23 cellular contexts compared by ENCODE assay signal in the genomic region with DNA sequence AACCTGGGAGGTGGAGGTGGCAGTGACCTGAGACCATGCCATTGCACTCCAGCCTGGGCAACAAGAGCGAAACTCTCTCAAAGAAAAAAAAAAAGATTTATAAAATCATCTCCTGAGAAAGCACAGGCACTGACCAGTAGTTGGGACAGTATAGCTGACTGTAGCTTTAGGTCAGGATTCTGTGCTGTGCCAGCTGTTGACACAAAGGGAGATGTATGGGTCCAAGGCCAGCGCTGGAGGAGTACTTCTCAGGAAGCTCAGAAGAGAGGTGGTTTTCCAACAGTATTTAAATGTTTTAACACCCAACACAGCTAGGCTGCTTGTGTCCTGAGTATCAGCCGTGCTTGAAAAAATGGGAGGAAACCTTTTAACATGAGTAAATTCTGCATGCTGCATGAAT. TPM values are rescaled to one million over a fixed set of nuclear protein-coding genes. Genes with fewer than 3 reads are reported as not detected.
DNase-seq lines count a peak whose midpoint lies in the region; ATAC-seq, FAIRE-seq and TF ChIP-seq lines count a peak whose summit lies in the region.
"Had no signal": no experiment of that assay in that cellular context is flagged by ENCODE, and none has a peak within 500 bp of the region (broad histone marks: within the 10 kb centered on the region; RNA-seq: fewer than 3 reads in every experiment).

No MANE protein-coding gene starts in this region.

- no peak for TF ChIP-seq EP300 in HepG2 (IDR thresholded peaks at IDR 0.05; ENCODE audit: low read depth in 2 of 2, low read length in 2 of 2)
- TF ChIP-seq EP300 in HepG2 (CRISPR knock-in tag; IDR thresholded peaks at IDR 0.05; ENCODE audit: borderline replicate concordance) = no peak

- no peak for TF ChIP-seq POLR2A in HepG2 (IDR thresholded peaks at IDR 0.05; ENCODE audit: insufficient read depth in 1 of 2, low read depth in 2 of 2, low read length in 2 of 2)
- no peak for TF ChIP-seq POLR2A in right lobe of liver (IDR thresholded peaks at IDR 0.05)

- no peak overlapping the region for H2AFZ ChIP-seq in HepG2 (ENCODE audit: low read length)

- no peak for TF ChIP-seq RAD21 in HepG2 (CRISPR knock-in tag; IDR thresholded peaks at IDR 0.05)

- H3K79me2 ChIP-seq in HepG2 (ENCODE audit: insufficient read depth, low read length) = peaks cover 3% of the 10 kb centered on the region

- in situ Hi-C loops in HepG2 (cut with HindIII; ENCODE audit: extremely low pct_ligation_motif_present, low pct_unique_long_range_greater_than_20kb) = no loop called here

- CTCF ChIA-PET in HepG2 (lab: Yijun Ruan, JAX; ENCODE audit: low intra/inter-chr PET ratio, low total read pairs) = no interaction called here

- H4K20me1 ChIP-seq in HepG2 (ENCODE audit: insufficient read depth, low read length) = no peaks in the 10 kb centered on the region

- H3K4me3 Mint-ChIP-seq in nephron progenitor cell = no peak overlapping the region
- H3K4me3 Mint-ChIP-seq: B cell; CD4-positive, alpha-beta T cell; CD8-positive, alpha-beta T cell had no signal

- H3K9me3 Mint-ChIP-seq in nephron progenitor cell = no peaks in the 10 kb centered on the region
- H3K9me3 Mint-ChIP-seq: CD4-positive, alpha-beta T cell; CD8-positive, alpha-beta T cell had no signal

- no peak for FAIRE-seq in HepG2 (lab: Jason Lieb, UNC)
- no peak for FAIRE-seq in pancreas (lab: Jason Lieb, UNC)
- FAIRE-seq: A549, G401.6, GM12891, GM19239 had no signal

- no peaks in the 10 kb centered on the region; a peak in 1 of 5 replicates for H3K27me3 ChIP-seq in HepG2 (ENCODE audit: control insufficient read depth in 1 of 2, insufficient read depth in 2 of 2, low read length in 2 of 2)
- H3K27me3 ChIP-seq in right lobe of liver = no peaks in the 10 kb centered on the region
- no peaks in the 10 kb centered on the region for H3K27me3 ChIP-seq in SJSA1 (replicated peaks)
- H3K27me3 ChIP-seq in pancreas = no peaks in the 10 kb centered on the region
- H3K27me3 ChIP-seq: BLaER1 treated with 17β-estradiol and CSF1 and Interleukin-3, amounts not matched to agents 10 nM and 100 nM had no signal

- TF ChIP-seq CTCF in HepG2 (CRISPR knock-in tag; IDR thresholded peaks at IDR 0.05) = no peak
- no peak for TF ChIP-seq CTCF in right lobe of liver (IDR thresholded peaks at IDR 0.05)
- no peak for TF ChIP-seq CTCF in pancreas (IDR thresholded peaks at IDR 0.05)
- no peak for TF ChIP-seq CTCF in nephron progenitor cell (IDR thresholded peaks at IDR 0.05)

- no peak overlapping the region for H3K9ac ChIP-seq in HepG2 (ENCODE audit: insufficient read depth, low read depth, low read length)
- H3K9ac ChIP-seq: BLaER1 treated with 17β-estradiol and CSF1 and Interleukin-3, amounts not matched to agents 10 nM and 100 nM had no signal

- intact Hi-C loops in HepG2 (cut with micrococcal nuclease; ENCODE audit: unreplicated experiment) = no loop called here
- intact Hi-C loops in right lobe of liver (cut with DNase I) = no loop called here
- intact Hi-C loops in pancreas (cut with DNase I) = no loop called here

- H3K4me1 Mint-ChIP-seq in nephron progenitor cell = peaks cover 2% of the 10 kb centered on the region

- peaks cover 46% of the 10 kb centered on the region for H3K36me3 Mint-ChIP-seq in nephron progenitor cell (ENCODE audit: low read depth)

- H3K4me2 ChIP-seq in HepG2 (ENCODE audit: low read depth, low read length) = no peak overlapping the region
- H3K4me2 ChIP-seq: A549; BLaER1 treated with 17β-estradiol and CSF1 and Interleukin-3, amounts not matched to agents 10 nM and 100 nM had no signal

- no peak overlapping the region for H3K27ac ChIP-seq in HepG2 (ENCODE audit: extremely low read length, insufficient read depth, low read length)
- no peak overlapping the region for H3K27ac ChIP-seq in right lobe of liver
- peak overlapping the region; percentile 31 for H3K27ac ChIP-seq in SJSA1
- peak overlapping the region in 2 of 4 donors; percentile 0 to 17 for H3K27ac ChIP-seq in pancreas
- H3K27ac ChIP-seq: 22Rv1; A549; BLaER1 treated with 17β-estradiol and CSF1 and Interleukin-3, amounts not matched to agents 10 nM and 100 nM; C4-2B had no signal

- peaks cover 3% of the 10 kb centered on the region for H3K27me3 Mint-ChIP-seq in nephron progenitor cell (ENCODE audit: low read depth, poor library complexity)
- H3K27me3 Mint-ChIP-seq: B cell; CD4-positive, alpha-beta T cell had no signal

- POLR2A ChIA-PET in HepG2 (lab: Yijun Ruan, JAX) = interaction anchor here (2.4 kb wide), 1 partner anchor 19 kb away, joined by 7 read pairs; the partner anchor contains the start of gene C15orf40

- H3K4me3 ChIP-seq in HepG2 (replicated peaks in 1 of 3; ENCODE audit: insufficient read depth in 1 of 3, low read depth in 2 of 3, low read length in 3 of 3) (no peak overlapping the region), right lobe of liver (no peak overlapping the region), SJSA1 (no peak overlapping the region), pancreas (no peak overlapping the region)
- H3K4me3 ChIP-seq: A549; BLaER1 treated with 17β-estradiol and CSF1 and Interleukin-3, amounts not matched to agents 10 nM and 100 nM had no signal

- 89% methylated on average over 3 of the region's 3 CpGs for WGBS in HepG2 (ENCODE audit: low lambda C conversion rate)
- WGBS in right lobe of liver (ENCODE audit: insufficient coverage, low coverage, low lambda C conversion rate, missing lambda C conversion rate) = 97% methylated on average over 3 of the region's 3 CpGs
- WGBS in pancreas, 2 donors = 50 to 66% methylated on average over 3 of the region's 3 CpGs

- BruUV-seq in HepG2 (replicated peaks; lab: Mats Ljungman, UMichigan) = no TSS peak

- H3K4me1 ChIP-seq in HepG2 (ENCODE audit: insufficient read depth, low read length) (peaks cover 8% of the 10 kb centered on the region), right lobe of liver (peaks cover 0 to 2% (median 0%) of the 10 kb centered on the region in 4 donors), SJSA1 (replicated peaks) (peaks cover 16% of the 10 kb centered on the region), pancreas (peaks cover 7 to 9% (median 9%) of the 10 kb centered on the region in 3 donors)

- peaks cover 0 to 14% of the 10 kb centered on the region in 2 experiments; a peak in 1 of 5 replicates for H3K36me3 ChIP-seq in HepG2 (replicated peaks in 1 of 2; ENCODE audit: control insufficient read depth in 1 of 2, insufficient read depth in 2 of 2, low read length in 2 of 2)
- H3K36me3 ChIP-seq in right lobe of liver = peaks cover 0 to 22% (median 3%) of the 10 kb centered on the region in 4 donors
- H3K36me3 ChIP-seq in SJSA1 = peaks cover 30% of the 10 kb centered on the region
- H3K36me3 ChIP-seq in pancreas = peaks cover 0 to 15% (median 3%) of the 10 kb centered on the region in 3 donors

- peak; percentile 3 for DNase-seq in DMS 273 (lab: John Stamatoyannopoulos, UW; ENCODE audit: unreplicated experiment)
- no peak for DNase-seq in DMS 273 treated with DMSO at 0.1 percent for 48 hours (lab: John Stamatoyannopoulos, UW)
- DNase-seq in HepG2 (ENCODE audit: low spot score) = no peak
- no peak for DNase-seq in right lobe of liver
- no peak for DNase-seq in SJSA1 (ENCODE audit: low read depth in 1 of 2, low spot score in 2 of 2)
- DNase-seq in pancreas = peak in 1 of 6 donors; percentile 35
- no peak for DNase-seq in nephron progenitor cell
- DNase-seq in RPMI8226 = no peak
- DNase-seq: AML-193; Caco-2; Calu3; CD4-positive, alpha-beta T cell; CD8-positive, alpha-beta T cell; DMS79 treated with DMSO at 0.1 percent for 48 hours; GF-D8 had no signal

- H3K9me3 ChIP-seq in HepG2 (ENCODE audit: low read length) (no peaks in the 10 kb centered on the region), right lobe of liver (no peaks in the 10 kb centered on the region), SJSA1 (replicated peaks) (no peaks in the 10 kb centered on the region), pancreas (no peaks in the 10 kb centered on the region)
- H3K9me3 ChIP-seq: A549; BLaER1 treated with 17β-estradiol and CSF1 and Interleukin-3, amounts not matched to agents 10 nM and 100 nM; Caco-2 had no signal

- ATAC-seq in HepG2 = peak; percentile 71
- ATAC-seq in right lobe of liver = no peak
- peak; percentile 40 to 90 (median 67) for ATAC-seq in pancreas
- ATAC-seq: A549; CD8-positive, alpha-beta T cell had no signal

- no peak overlapping the region for H3K27ac Mint-ChIP-seq in nephron progenitor cell
- H3K27ac Mint-ChIP-seq: B cell; CD4-positive, alpha-beta T cell; CD8-positive, alpha-beta T cell had no signal

RNA-seq across cellular contexts. Expression of gene RAMAC, which starts 6.4 kb away (rescaled TPM):
- total RNA-seq in HepG2 (2016; rRNA removed; fragmentation: Illumina TruSeq; extraction: Trizol) (45.9 and 71.7 TPM in 2 replicates), right lobe of liver (10 to 100 TPM in 5 of 6 experiments, 1 to 10 TPM in 1; 8.1 to 13.5 (median 11.5) TPM), pancreas (10 to 100 TPM in 2 of 6 donors, 1 to 10 TPM in 4; 7.0 to 12.7 (median 9.0) TPM)
- 9.0 and 12.2 TPM in 2 replicates for total RNA-seq in HepG2 (2016; cell fraction: cytosol; rRNA removed; fragmentation: Illumina TruSeq; extraction: Trizol; ENCODE audit: low read depth)
- 48.3 and 73.9 TPM in 2 replicates for total RNA-seq in HepG2 (2016; cell fraction: insoluble cytoplasmic fraction; rRNA removed; fragmentation: Illumina TruSeq; extraction: Trizol)
- 17.5 and 17.8 TPM in 2 replicates for total RNA-seq in HepG2 (2016; cell fraction: membrane; rRNA removed; fragmentation: Illumina TruSeq; extraction: Trizol)
- total RNA-seq in HepG2 (2016; cell fraction: nucleus; rRNA removed; fragmentation: Illumina TruSeq; extraction: Trizol) = 16.0 and 16.2 TPM in 2 replicates
- polyA plus RNA-seq in HepG2 (2011; rRNA removed) (20.3 and 22.2 TPM in 2 replicates), pancreas (10 to 100 TPM in 1 of 2 donors, 1 to 10 TPM in 1; 9.9 to 15.5 TPM)
- 18.3 and 26.0 TPM in 2 replicates for polyA plus RNA-seq in HepG2 (2011; cell fraction: cytosol; rRNA removed)
- polyA plus RNA-seq in HepG2 (2011; cell fraction: nucleus; rRNA removed) = 2.8 and 4.1 TPM in 2 replicates
- polyA plus RNA-seq in HepG2 (2012) = 20.3 and 23.8 TPM in 2 replicates
- polyA plus RNA-seq in HepG2 (2016; cell fraction: cytosol; fragmentation: Illumina TruSeq; extraction: Trizol; ENCODE audit: low read depth) = 7.3 and 8.8 TPM in 2 replicates
- polyA plus RNA-seq in HepG2 (2016; cell fraction: insoluble cytoplasmic fraction; fragmentation: Illumina TruSeq; extraction: Trizol; ENCODE audit: low read depth) = 67.2 and 70.6 TPM in 2 replicates
- polyA plus RNA-seq in HepG2 (2016; cell fraction: membrane; fragmentation: Illumina TruSeq; extraction: Trizol; ENCODE audit: low read depth) = 12.0 and 12.7 TPM in 2 replicates
- polyA plus RNA-seq in HepG2 (2016; cell fraction: nucleus; fragmentation: Illumina TruSeq; extraction: Trizol; ENCODE audit: insufficient read depth, low read depth) = 23.3 and 25.8 TPM in 2 replicates
- 5.7 and 6.7 TPM in 2 replicates for polyA minus RNA-seq in HepG2 (2011; rRNA and poly(A)+ RNA removed; ENCODE audit: low replicate concordance)
- 11.7 and 12.0 TPM in 2 replicates for polyA minus RNA-seq in HepG2 (2011; cell fraction: cytosol; rRNA and poly(A)+ RNA removed)
- 6.4 and 6.8 TPM in 2 replicates for polyA minus RNA-seq in HepG2 (2011; cell fraction: nucleus; rRNA and poly(A)+ RNA removed)
- total RNA-seq in SJSA1 (2014; rRNA removed; shearing (Covaris generic)) = 43.3 and 67.3 TPM in 2 replicates

RNA-seq across cellular contexts. Expression of gene C15orf40, which starts 19.0 kb away (rescaled TPM):
- total RNA-seq in HepG2 (2016; rRNA removed; fragmentation: Illumina TruSeq; extraction: Trizol) (24.0 and 25.5 TPM in 2 replicates), right lobe of liver (10 to 100 TPM in 1 of 6 experiments, 1 to 10 TPM in 5; 7.1 to 10.7 (median 8.6) TPM), pancreas (10 to 100 TPM in 3 of 6 donors, 1 to 10 TPM in 3; 6.4 to 12.0 (median 10.2) TPM)
- total RNA-seq in HepG2 (2016; cell fraction: cytosol; rRNA removed; fragmentation: Illumina TruSeq; extraction: Trizol; ENCODE audit: low read depth) = 30.8 and 39.8 TPM in 2 replicates
- 25.7 and 25.9 TPM in 2 replicates for total RNA-seq in HepG2 (2016; cell fraction: insoluble cytoplasmic fraction; rRNA removed; fragmentation: Illumina TruSeq; extraction: Trizol)
- 36.4 and 42.2 TPM in 2 replicates for total RNA-seq in HepG2 (2016; cell fraction: membrane; rRNA removed; fragmentation: Illumina TruSeq; extraction: Trizol)
- 13.1 and 15.9 TPM in 2 replicates for total RNA-seq in HepG2 (2016; cell fraction: nucleus; rRNA removed; fragmentation: Illumina TruSeq; extraction: Trizol)
- polyA plus RNA-seq in HepG2 (2011; rRNA removed) (26.3 and 31.7 TPM in 2 replicates), pancreas (10 to 100 TPM in 1 of 2 donors, 1 to 10 TPM in 1; 8.7 to 19.0 TPM)
- 23.2 and 25.9 TPM in 2 replicates for polyA plus RNA-seq in HepG2 (2011; cell fraction: cytosol; rRNA removed)
- 12.8 and 15.4 TPM in 2 replicates for polyA plus RNA-seq in HepG2 (2011; cell fraction: nucleus; rRNA removed)
- 17.2 and 19.2 TPM in 2 replicates for polyA plus RNA-seq in HepG2 (2012)
- 44.3 and 51.0 TPM in 2 replicates for polyA plus RNA-seq in HepG2 (2016; cell fraction: cytosol; fragmentation: Illumina TruSeq; extraction: Trizol; ENCODE audit: low read depth)
- 28.8 and 33.4 TPM in 2 replicates for polyA plus RNA-seq in HepG2 (2016; cell fraction: insoluble cytoplasmic fraction; fragmentation: Illumina TruSeq; extraction: Trizol; ENCODE audit: low read depth)
- 35.5 and 38.7 TPM in 2 replicates for polyA plus RNA-seq in HepG2 (2016; cell fraction: membrane; fragmentation: Illumina TruSeq; extraction: Trizol; ENCODE audit: low read depth)
- 22.3 and 28.3 TPM in 2 replicates for polyA plus RNA-seq in HepG2 (2016; cell fraction: nucleus; fragmentation: Illumina TruSeq; extraction: Trizol; ENCODE audit: insufficient read depth, low read depth)
- 27.9 and 55.6 TPM in 2 replicates for polyA minus RNA-seq in HepG2 (2011; rRNA and poly(A)+ RNA removed; ENCODE audit: low replicate concordance)
- polyA minus RNA-seq in HepG2 (2011; cell fraction: cytosol; rRNA and poly(A)+ RNA removed) = 4.3 and 8.2 TPM in 2 replicates
- 32.2 TPM in 2 replicates for polyA minus RNA-seq in HepG2 (2011; cell fraction: nucleus; rRNA and poly(A)+ RNA removed)
- total RNA-seq in SJSA1 (2014; rRNA removed; shearing (Covaris generic)) = 22.7 and 29.0 TPM in 2 replicates

RNA-seq across cellular contexts. Expression of gene HOMER2, which starts 39.9 kb away (rescaled TPM):
- 13.3 and 14.1 TPM in 2 replicates for total RNA-seq in HepG2 (2016; rRNA removed; fragmentation: Illumina TruSeq; extraction: Trizol)
- total RNA-seq in HepG2 (2016; cell fraction: cytosol; rRNA removed; fragmentation: Illumina TruSeq; extraction: Trizol; ENCODE audit: low read depth) = 18.1 and 20.2 TPM in 2 replicates
- 13.6 and 13.7 TPM in 2 replicates for total RNA-seq in HepG2 (2016; cell fraction: insoluble cytoplasmic fraction; rRNA removed; fragmentation: Illumina TruSeq; extraction: Trizol)
- total RNA-seq in HepG2 (2016; cell fraction: membrane; rRNA removed; fragmentation: Illumina TruSeq; extraction: Trizol) = 29.6 and 30.6 TPM in 2 replicates
- total RNA-seq in HepG2 (2016; cell fraction: nucleus; rRNA removed; fragmentation: Illumina TruSeq; extraction: Trizol) = 10.4 and 11.0 TPM in 2 replicates
- polyA plus RNA-seq in HepG2 (2011; rRNA removed) = 12.9 and 15.7 TPM in 2 replicates
- 8.1 and 12.6 TPM in 2 replicates for polyA plus RNA-seq in HepG2 (2011; cell fraction: cytosol; rRNA removed)
- 11.2 and 12.7 TPM in 2 replicates for polyA plus RNA-seq in HepG2 (2011; cell fraction: nucleus; rRNA removed)
- polyA plus RNA-seq in HepG2 (2012) = 11.2 and 11.8 TPM in 2 replicates
- 27.4 and 28.8 TPM in 2 replicates for polyA plus RNA-seq in HepG2 (2016; cell fraction: cytosol; fragmentation: Illumina TruSeq; extraction: Trizol; ENCODE audit: low read depth)
- polyA plus RNA-seq in HepG2 (2016; cell fraction: insoluble cytoplasmic fraction; fragmentation: Illumina TruSeq; extraction: Trizol; ENCODE audit: low read depth) = 11.1 and 15.6 TPM in 2 replicates
- polyA plus RNA-seq in HepG2 (2016; cell fraction: membrane; fragmentation: Illumina TruSeq; extraction: Trizol; ENCODE audit: low read depth) = 34.5 and 36.2 TPM in 2 replicates
- 14.6 and 15.4 TPM in 2 replicates for polyA plus RNA-seq in HepG2 (2016; cell fraction: nucleus; fragmentation: Illumina TruSeq; extraction: Trizol; ENCODE audit: insufficient read depth, low read depth)
- polyA minus RNA-seq in HepG2 (2011; rRNA and poly(A)+ RNA removed; ENCODE audit: low replicate concordance) = 14.3 and 25.3 TPM in 2 replicates
- 12.7 and 18.6 TPM in 2 replicates for polyA minus RNA-seq in HepG2 (2011; cell fraction: cytosol; rRNA and poly(A)+ RNA removed)
- 33.9 and 36.8 TPM in 2 replicates for polyA minus RNA-seq in HepG2 (2011; cell fraction: nucleus; rRNA and poly(A)+ RNA removed)
- 10 to 100 TPM; 16.8 to 66.2 (median 60.7) TPM for total RNA-seq in right lobe of liver
- total RNA-seq in SJSA1 (2014; rRNA removed; shearing (Covaris generic)) = 0.41 and 1.2 TPM in 2 replicates
- 100 to 1,000 TPM in 5 of 6 donors, 10 to 100 TPM in 1; 82.1 to 180 (median 147) TPM for total RNA-seq in pancreas
- 10 to 100 TPM; 76.8 to 92.2 TPM for polyA plus RNA-seq in pancreas

Comparison
In these comparisons a context has a peak if more than half of its experiments do, and no peak if none do; other contexts are left out.
1. ATAC-seq: peak in HepG2 (single experiment) and pancreas (4 of 4); none in right lobe of liver (0 of 4).